25 cellular contexts compared by ENCODE assay signal in genomic region chr4:105436414-105436813, GRCh38.
"Had no signal": no experiment of that assay in that cellular context is flagged by ENCODE, and none has a peak within 500 bp of the region (broad histone marks: within the 10 kb centered on the region; RNA-seq: fewer than 3 reads in every experiment).

No MANE protein-coding gene starts in this region.

- H3K4me3 ChIP-seq: colonic mucosa, esophagus squamous epithelium, gastrocnemius medialis, heart right ventricle, left lung, lower lobe of right lung, mucosa of descending colon had no signal

- ATAC-seq: effector memory CD8-positive, alpha-beta T cell; esophagus mucosa; gastrocnemius medialis; heart right ventricle; left cardiac atrium; left lung; left ventricle myocardium superior; lower lobe of right lung; mucosa of descending colon had no signal

- H3K4me1 Mint-ChIP-seq: endodermal cell had no signal

- H3K27me3 Mint-ChIP-seq: dendritic cell treated with granulocyte-macrophage colony-stimulating factor and Interleukin-4, amounts not matched to agents 40 ng/mL and 50 ng/mL, for 4 days; effector memory CD8-positive, alpha-beta T cell; naive B cell had no signal

- DNase-seq: colonic mucosa; cortex of kidney; effector CD8-positive, alpha-beta T cell; effector memory CD8-positive, alpha-beta T cell; endodermal cell; erythroblast; esophagus squamous epithelium; foreskin fibroblast; foreskin melanocyte; gastrocnemius medialis; glutamatergic neuron; head of caudate nucleus; heart right ventricle; hippocampal formation; left cardiac atrium; left lung; left ventricle myocardium superior; lower lobe of right lung; mesenchymal stem cell; mucosa of descending colon; naive B cell had no signal

- H3K27ac ChIP-seq: colonic mucosa, epithelial cell of prostate, esophagus squamous epithelium, gastrocnemius medialis, heart right ventricle, left lung, lower lobe of right lung had no signal

- H3K27me3 ChIP-seq: colonic mucosa, esophagus squamous epithelium, gastrocnemius medialis, heart right ventricle, left lung had no signal

- H3K27ac Mint-ChIP-seq: dendritic cell treated with granulocyte-macrophage colony-stimulating factor and Interleukin-4, amounts not matched to agents 40 ng/mL and 50 ng/mL, for 4 days; effector memory CD8-positive, alpha-beta T cell; endodermal cell; mesothelial cell of epicardium; naive B cell had no signal

- H3K4me1 ChIP-seq: colonic mucosa, esophagus squamous epithelium, heart right ventricle, left lung, lower lobe of right lung had no signal

- H3K9me3 ChIP-seq: colonic mucosa, gastrocnemius medialis had no signal

- H3K4me3 Mint-ChIP-seq: dendritic cell treated with granulocyte-macrophage colony-stimulating factor and Interleukin-4, amounts not matched to agents 40 ng/mL and 50 ng/mL, for 4 days; effector memory CD8-positive, alpha-beta T cell; endodermal cell; mesothelial cell of epicardium; naive B cell had no signal

- H3K36me3 ChIP-seq: colonic mucosa had no signal

- H3K9me3 Mint-ChIP-seq: endodermal cell had no signal
